1 cellular context compared by ENCODE assay signal in genomic region chr5:131521252-131521651, GRCh38.
TF ChIP-seq lines count a peak whose summit lies in the region.

No MANE protein-coding gene starts in this region.

TF ChIP-seq in WTC11, 78 proteins besides CTCF, POLR2A, EP300 and RAD21 (continued from another document):
- TF ChIP-seq, protein P1, sequence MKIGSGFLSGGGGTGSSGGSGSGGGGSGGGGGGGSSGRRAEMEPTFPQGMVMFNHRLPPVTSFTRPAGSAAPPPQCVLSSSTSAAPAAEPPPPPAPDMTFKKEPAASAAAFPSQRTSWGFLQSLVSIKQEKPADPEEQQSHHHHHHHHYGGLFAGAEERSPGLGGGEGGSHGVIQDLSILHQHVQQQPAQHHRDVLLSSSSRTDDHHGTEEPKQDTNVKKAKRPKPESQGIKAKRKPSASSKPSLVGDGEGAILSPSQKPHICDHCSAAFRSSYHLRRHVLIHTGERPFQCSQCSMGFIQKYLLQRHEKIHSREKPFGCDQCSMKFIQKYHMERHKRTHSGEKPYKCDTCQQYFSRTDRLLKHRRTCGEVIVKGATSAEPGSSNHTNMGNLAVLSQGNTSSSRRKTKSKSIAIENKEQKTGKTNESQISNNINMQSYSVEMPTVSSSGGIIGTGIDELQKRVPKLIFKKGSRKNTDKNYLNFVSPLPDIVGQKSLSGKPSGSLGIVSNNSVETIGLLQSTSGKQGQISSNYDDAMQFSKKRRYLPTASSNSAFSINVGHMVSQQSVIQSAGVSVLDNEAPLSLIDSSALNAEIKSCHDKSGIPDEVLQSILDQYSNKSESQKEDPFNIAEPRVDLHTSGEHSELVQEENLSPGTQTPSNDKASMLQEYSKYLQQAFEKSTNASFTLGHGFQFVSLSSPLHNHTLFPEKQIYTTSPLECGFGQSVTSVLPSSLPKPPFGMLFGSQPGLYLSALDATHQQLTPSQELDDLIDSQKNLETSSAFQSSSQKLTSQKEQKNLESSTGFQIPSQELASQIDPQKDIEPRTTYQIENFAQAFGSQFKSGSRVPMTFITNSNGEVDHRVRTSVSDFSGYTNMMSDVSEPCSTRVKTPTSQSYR (CRISPR knock-in tag; IDR thresholded peaks at IDR 0.05), result no peak
- no peak for TF ChIP-seq ZNF138 (CRISPR knock-in tag; conservative IDR thresholded peaks at IDR 0.05)
- TF ChIP-seq ZNF396 (CRISPR knock-in tag; IDR thresholded peaks at IDR 0.05; ENCODE audit: borderline replicate concordance), result no peak
- TF ChIP-seq CBFB (CRISPR knock-in tag; IDR thresholded peaks at IDR 0.05; ENCODE audit: low read depth), result no peak
- no peak for TF ChIP-seq JAZF1 (CRISPR knock-in tag; IDR thresholded peaks at IDR 0.05)
- TF ChIP-seq, protein P2, sequence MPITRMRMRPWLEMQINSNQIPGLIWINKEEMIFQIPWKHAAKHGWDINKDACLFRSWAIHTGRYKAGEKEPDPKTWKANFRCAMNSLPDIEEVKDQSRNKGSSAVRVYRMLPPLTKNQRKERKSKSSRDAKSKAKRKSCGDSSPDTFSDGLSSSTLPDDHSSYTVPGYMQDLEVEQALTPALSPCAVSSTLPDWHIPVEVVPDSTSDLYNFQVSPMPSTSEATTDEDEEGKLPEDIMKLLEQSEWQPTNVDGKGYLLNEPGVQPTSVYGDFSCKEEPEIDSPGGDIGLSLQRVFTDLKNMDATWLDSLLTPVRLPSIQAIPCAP (CRISPR knock-in tag; IDR thresholded peaks at IDR 0.05), result no peak
- TF ChIP-seq ZNF423 (CRISPR knock-in tag; IDR thresholded peaks at IDR 0.05), result no peak
- TF ChIP-seq, protein P3, sequence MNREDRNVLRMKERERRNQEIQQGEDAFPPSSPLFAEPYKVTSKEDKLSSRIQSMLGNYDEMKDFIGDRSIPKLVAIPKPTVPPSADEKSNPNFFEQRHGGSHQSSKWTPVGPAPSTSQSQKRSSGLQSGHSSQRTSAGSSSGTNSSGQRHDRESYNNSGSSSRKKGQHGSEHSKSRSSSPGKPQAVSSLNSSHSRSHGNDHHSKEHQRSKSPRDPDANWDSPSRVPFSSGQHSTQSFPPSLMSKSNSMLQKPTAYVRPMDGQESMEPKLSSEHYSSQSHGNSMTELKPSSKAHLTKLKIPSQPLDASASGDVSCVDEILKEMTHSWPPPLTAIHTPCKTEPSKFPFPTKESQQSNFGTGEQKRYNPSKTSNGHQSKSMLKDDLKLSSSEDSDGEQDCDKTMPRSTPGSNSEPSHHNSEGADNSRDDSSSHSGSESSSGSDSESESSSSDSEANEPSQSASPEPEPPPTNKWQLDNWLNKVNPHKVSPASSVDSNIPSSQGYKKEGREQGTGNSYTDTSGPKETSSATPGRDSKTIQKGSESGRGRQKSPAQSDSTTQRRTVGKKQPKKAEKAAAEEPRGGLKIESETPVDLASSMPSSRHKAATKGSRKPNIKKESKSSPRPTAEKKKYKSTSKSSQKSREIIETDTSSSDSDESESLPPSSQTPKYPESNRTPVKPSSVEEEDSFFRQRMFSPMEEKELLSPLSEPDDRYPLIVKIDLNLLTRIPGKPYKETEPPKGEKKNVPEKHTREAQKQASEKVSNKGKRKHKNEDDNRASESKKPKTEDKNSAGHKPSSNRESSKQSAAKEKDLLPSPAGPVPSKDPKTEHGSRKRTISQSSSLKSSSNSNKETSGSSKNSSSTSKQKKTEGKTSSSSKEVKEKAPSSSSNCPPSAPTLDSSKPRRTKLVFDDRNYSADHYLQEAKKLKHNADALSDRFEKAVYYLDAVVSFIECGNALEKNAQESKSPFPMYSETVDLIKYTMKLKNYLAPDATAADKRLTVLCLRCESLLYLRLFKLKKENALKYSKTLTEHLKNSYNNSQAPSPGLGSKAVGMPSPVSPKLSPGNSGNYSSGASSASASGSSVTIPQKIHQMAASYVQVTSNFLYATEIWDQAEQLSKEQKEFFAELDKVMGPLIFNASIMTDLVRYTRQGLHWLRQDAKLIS (CRISPR knock-in tag; IDR thresholded peaks at IDR 0.05; ENCODE audit: borderline replicate concordance), result no peak
